Comparison of ENCODE assay signal across 28 cellular contexts in genomic region chr3:95717048-95717447, GRCh38.
"Had no signal": no experiment of that assay in that cellular context is flagged by ENCODE, and none has a peak within 500 bp of the region (broad histone marks: within the 10 kb centered on the region; RNA-seq: fewer than 3 reads in every experiment).

No MANE protein-coding gene starts in this region.

- H3K27me3 ChIP-seq: ascending aorta, breast epithelium, cardiac muscle cell, esophagus squamous epithelium, gastroesophageal sphincter had no signal

- DNase-seq: activated B cell treated with CpG ODN at 0.5 μM for 24 hours; activated CD4-positive, alpha-beta T cell treated with anti-CD3 and anti-CD28 coated beads for 48 hours; activated CD4-positive, alpha-beta T cell treated with anti-CD3 and anti-CD28 coated beads, Interleukin-2, amount 50 U/mL, for 1 hour; activated CD4-positive, alpha-beta T cell treated with anti-CD3 and anti-CD28 coated beads, Interleukin-2, amount 50 U/mL, for 48 hours; activated CD8-positive, alpha-beta memory T cell treated with anti-CD3 and anti-CD28 coated beads, Interleukin-2, amount 10 ng/mL, durations not matched to agents 7 days and 5 days; activated CD8-positive, alpha-beta memory T cell treated with anti-CD3 and anti-CD28 coated beads, Interleukin-2, amount 50 U/mL, for 4 hours; activated CD8-positive, alpha-beta T cell treated with anti-CD3 and anti-CD28 coated beads for 36 hours; activated gamma-delta T cell; activated naive CD4-positive, alpha-beta T cell; activated naive CD4-positive, alpha-beta T cell treated with anti-CD3 and anti-CD28 coated beads, Interleukin-2, amount 10 ng/mL, durations not matched to agents 7 days and 5 days; activated naive CD8-positive, alpha-beta T cell treated with anti-CD3 and anti-CD28 coated beads, Interleukin-2, amount 10 ng/mL, durations not matched to agents 7 days and 5 days; activated T-cell treated with anti-CD3 and anti-CD28 coated beads, Interleukin-2, amount 50 U/mL, for 1 hour; activated T-cell treated with anti-CD3 and anti-CD28 coated beads, Interleukin-2, amount 50 U/mL, for 48 hours; central memory CD4-positive, alpha-beta T cell; effector CD4-positive, alpha-beta T cell; effector memory CD8-positive, alpha-beta T cell; esophagus squamous epithelium; foreskin melanocyte; T-helper 1 cell; T-helper 17 cell; T1000; WERI-Rb-1 had no signal

- H3K4me1 ChIP-seq: ascending aorta, breast epithelium, esophagus squamous epithelium, gastroesophageal sphincter had no signal

- H3K27ac ChIP-seq: ascending aorta, breast epithelium, cardiac muscle cell, coronary artery, epithelial cell of prostate, esophagus squamous epithelium, gastroesophageal sphincter, WERI-Rb-1 had no signal

- H3K4me3 ChIP-seq: ascending aorta, breast epithelium, cardiac muscle cell, coronary artery, esophagus squamous epithelium, gastroesophageal sphincter had no signal

- H3K36me3 ChIP-seq: ascending aorta, breast epithelium, cardiac muscle cell, esophagus squamous epithelium, gastroesophageal sphincter, WERI-Rb-1 had no signal

- H3K9me3 ChIP-seq: ascending aorta, breast epithelium, esophagus squamous epithelium, gastroesophageal sphincter had no signal
